Comparison of ENCODE assay signal across 14 cellular contexts in the genomic region with DNA sequence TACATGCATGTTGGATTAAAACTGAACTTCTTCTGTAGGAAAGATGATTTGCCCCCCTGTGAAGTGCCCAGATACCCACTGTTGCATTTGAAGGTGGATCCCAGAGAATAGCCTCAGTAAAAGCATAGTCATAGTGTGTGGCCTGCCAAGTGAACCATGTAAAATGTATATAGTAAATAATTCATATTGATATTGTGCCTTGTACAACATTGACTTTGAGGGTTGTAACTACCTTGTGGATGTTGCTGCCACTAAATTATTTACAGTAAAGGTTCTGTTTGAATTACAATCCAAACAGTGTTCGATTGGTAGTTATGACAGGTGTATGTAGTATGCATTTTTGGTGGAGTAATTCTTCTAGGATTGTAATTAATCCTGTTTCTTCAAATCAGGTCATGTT. TPM values are rescaled to one million over a fixed set of nuclear protein-coding genes. Genes with fewer than 3 reads are reported as not detected.
DNase-seq lines count a peak whose midpoint lies in the region; ATAC-seq, FAIRE-seq and TF ChIP-seq lines count a peak whose summit lies in the region.
"Had no signal": no experiment of that assay in that cellular context is flagged by ENCODE, and none has a peak within 500 bp of the region (broad histone marks: within the 10 kb centered on the region; RNA-seq: fewer than 3 reads in every experiment).

No MANE protein-coding gene starts in this region.

- no peak for TF ChIP-seq CTCF in natural killer cell (IDR thresholded peaks at IDR 0.05)
- TF ChIP-seq CTCF in SU-DHL-6 (IDR thresholded peaks at IDR 0.05; ENCODE audit: insufficient read depth, low read length, poor library complexity, severe bottlenecking): no peak
- no peak for TF ChIP-seq CTCF in HepG2 (CRISPR knock-in tag; IDR thresholded peaks at IDR 0.05)

- no peak for TF ChIP-seq POLR2A in HepG2 (IDR thresholded peaks at IDR 0.05; ENCODE audit: insufficient read depth in 1 of 2, low read depth in 2 of 2, low read length in 2 of 2)

- H2AFZ ChIP-seq in SU-DHL-6 (ENCODE audit: low read depth, low read length, severe bottlenecking) (no peak overlapping the region), HepG2 (ENCODE audit: low read length) (no peak overlapping the region)

- no peak overlapping the region for H3K4me3 ChIP-seq in SU-DHL-6 (ENCODE audit: insufficient read depth, low read length, poor library complexity, severe bottlenecking)
- no peak overlapping the region for H3K4me3 ChIP-seq in HepG2 (replicated peaks in 1 of 3; ENCODE audit: insufficient read depth in 1 of 3, low read depth in 2 of 3, low read length in 3 of 3)
- H3K4me3 ChIP-seq: Peyer's patch had no signal

- no TSS peak for BruUV-seq in HepG2 (replicated peaks; lab: Mats Ljungman, UMichigan)

- no peak for TF ChIP-seq RAD21 in HepG2 (CRISPR knock-in tag; IDR thresholded peaks at IDR 0.05)

- H3K27me3 Mint-ChIP-seq in natural killer cell (ENCODE audit: low read depth in 2 of 2) (peaks cover 0 to 5% of the 10 kb centered on the region in 2 donors), immature natural killer cell (ENCODE audit: low read depth in 3 of 3) (peaks cover 18 to 28% (median 21%) of the 10 kb centered on the region in 3 donors)
- no peaks in the 10 kb centered on the region for H3K27me3 Mint-ChIP-seq in natural killer cell treated with Interleukin-12 subunit alpha and Interleukin-12 subunit beta and Interleukin-15 and Interleukin-18, amount 100 ng/mL, for 72 hours
- H3K27me3 Mint-ChIP-seq: dendritic cell treated with granulocyte-macrophage colony-stimulating factor and Interleukin-4, amounts not matched to agents 40 ng/mL and 50 ng/mL, for 4 days had no signal

- H3F3A ChIP-seq in SU-DHL-6 (ENCODE audit: insufficient read depth): peaks cover 45% of the 10 kb centered on the region

- H3K27ac Mint-ChIP-seq in natural killer cell (peak overlapping the region; percentile 89 to 95), immature natural killer cell (peak overlapping the region; percentile 52 to 98 (median 84))
- peak overlapping the region in 1 of 2 donors; percentile 57 for H3K27ac Mint-ChIP-seq in natural killer cell treated with Interleukin-12 subunit alpha and Interleukin-12 subunit beta and Interleukin-15 and Interleukin-18, amount 100 ng/mL, for 72 hours
- H3K27ac Mint-ChIP-seq: dendritic cell treated with granulocyte-macrophage colony-stimulating factor and Interleukin-4, amounts not matched to agents 40 ng/mL and 50 ng/mL, for 4 days had no signal

- H3K36me3 Mint-ChIP-seq in natural killer cell: no peaks in the 10 kb centered on the region
- no peaks in the 10 kb centered on the region for H3K36me3 Mint-ChIP-seq in natural killer cell treated with Interleukin-12 subunit alpha and Interleukin-12 subunit beta and Interleukin-15 and Interleukin-18, amount 100 ng/mL, for 72 hours
- H3K36me3 Mint-ChIP-seq in immature natural killer cell: peaks cover 6 to 7% (median 6%) of the 10 kb centered on the region in 3 donors

- in situ Hi-C loops in HepG2 (cut with HindIII; ENCODE audit: extremely low pct_ligation_motif_present, low pct_unique_long_range_greater_than_20kb): no loop called here

- peaks cover 61 to 70% of the 10 kb centered on the region in 2 donors for H3K4me1 Mint-ChIP-seq in natural killer cell
- H3K4me1 Mint-ChIP-seq in natural killer cell treated with Interleukin-12 subunit alpha and Interleukin-12 subunit beta and Interleukin-15 and Interleukin-18, amount 100 ng/mL, for 72 hours (ENCODE audit: low read depth in 2 of 2): peaks cover 58 to 65% of the 10 kb centered on the region in 2 donors
- H3K4me1 Mint-ChIP-seq in immature natural killer cell: peaks cover 82 to 85% of the 10 kb centered on the region in 2 donors

- no peak for FAIRE-seq in HepG2 (lab: Jason Lieb, UNC)

- H3K9me3 ChIP-seq in SU-DHL-6 (ENCODE audit: insufficient read depth, low read length) (no peaks in the 10 kb centered on the region), HepG2 (ENCODE audit: low read length) (no peaks in the 10 kb centered on the region)
- H3K9me3 ChIP-seq: Peyer's patch had no signal

- WGBS in HepG2 (ENCODE audit: low lambda C conversion rate): 92% methylated on average over 1 of the region's 1 CpG

- H3K4me1 ChIP-seq in HepG2 (ENCODE audit: insufficient read depth, low read length): peaks cover 17% of the 10 kb centered on the region

- H3K4me3 Mint-ChIP-seq in natural killer cell (peak overlapping the region; percentile 38), immature natural killer cell (peak overlapping the region in 4 of 5 donors; percentile 9 to 52 (median 24))
- H3K4me3 Mint-ChIP-seq in natural killer cell treated with Interleukin-12 subunit alpha and Interleukin-12 subunit beta and Interleukin-15 and Interleukin-18, amount 100 ng/mL, for 72 hours: no peak overlapping the region
- H3K4me3 Mint-ChIP-seq: dendritic cell treated with granulocyte-macrophage colony-stimulating factor and Interleukin-4, amounts not matched to agents 40 ng/mL and 50 ng/mL, for 4 days had no signal

- no peak for ATAC-seq in natural killer cell
- no peak for ATAC-seq in natural killer cell treated with Interleukin-12 subunit alpha and Interleukin-12 subunit beta and Interleukin-15 and Interleukin-18, amount 100 ng/mL, for 72 hours
- no peak for ATAC-seq in HepG2
- ATAC-seq in HG02678 (IDR thresholded peaks at IDR 0.05; ENCODE audit: unreplicated experiment): no peak

- POLR2A ChIA-PET in HepG2 (lab: Yijun Ruan, JAX): no interaction called here

- CTCF ChIA-PET in HepG2 (lab: Yijun Ruan, JAX; ENCODE audit: low intra/inter-chr PET ratio, low total read pairs): no interaction called here

- H3K27me3 ChIP-seq in SU-DHL-6 (ENCODE audit: low read length): no peaks in the 10 kb centered on the region
- no peaks in the 10 kb centered on the region for H3K27me3 ChIP-seq in HepG2 (ENCODE audit: control insufficient read depth in 1 of 2, insufficient read depth in 2 of 2, low read length in 2 of 2)
- H3K27me3 ChIP-seq: Peyer's patch had no signal

- H3K4me2 ChIP-seq in SU-DHL-6 (ENCODE audit: low read depth, low read length, poor library complexity, severe bottlenecking): peak overlapping the region; percentile 64
- no peak overlapping the region for H3K4me2 ChIP-seq in HepG2 (ENCODE audit: low read depth, low read length)

- H3K36me3 ChIP-seq in SU-DHL-6 (ENCODE audit: low read length) (0 out of 2 replicates have a peak, but pooled peaks cover 6% of the 10 kb centered on the region), HepG2 (replicated peaks in 1 of 2; ENCODE audit: control insufficient read depth in 1 of 2, insufficient read depth in 2 of 2, low read length in 2 of 2) (no peaks in the 10 kb centered on the region; a peak in 1 of 5 replicates)
- H3K36me3 ChIP-seq: Peyer's patch had no signal

- H3K9me3 Mint-ChIP-seq in natural killer cell (no peaks in the 10 kb centered on the region), immature natural killer cell (no peaks in the 10 kb centered on the region)
- H3K9me3 Mint-ChIP-seq in natural killer cell treated with Interleukin-12 subunit alpha and Interleukin-12 subunit beta and Interleukin-15 and Interleukin-18, amount 100 ng/mL, for 72 hours: no peaks in the 10 kb centered on the region
- H3K9me3 Mint-ChIP-seq: dendritic cell treated with granulocyte-macrophage colony-stimulating factor and Interleukin-4, amounts not matched to agents 40 ng/mL and 50 ng/mL, for 4 days had no signal

- intact Hi-C loops in natural killer cell (cut with micrococcal nuclease): no loop called here
- intact Hi-C loops in HepG2 (cut with micrococcal nuclease; ENCODE audit: unreplicated experiment): no loop called here

- H4K20me1 ChIP-seq in SU-DHL-6 (ENCODE audit: low read depth, low read length): peaks cover 35% of the 10 kb centered on the region; the same call in 1 of the 2 replicates
- no peaks in the 10 kb centered on the region for H4K20me1 ChIP-seq in HepG2 (ENCODE audit: insufficient read depth, low read length)

- H3K9ac ChIP-seq in SU-DHL-6 (ENCODE audit: low read length): peak overlapping the region; percentile 1; the same call in 1 of the 2 replicates
- no peak overlapping the region for H3K9ac ChIP-seq in HepG2 (ENCODE audit: insufficient read depth, low read depth, low read length)

- peaks cover 96% of the 10 kb centered on the region for H3K79me2 ChIP-seq in SU-DHL-6 (ENCODE audit: insufficient read depth, low read length)
- no peaks in the 10 kb centered on the region for H3K79me2 ChIP-seq in HepG2 (ENCODE audit: insufficient read depth, low read length)

- no peak for TF ChIP-seq EP300 in HepG2 (IDR thresholded peaks at IDR 0.05; ENCODE audit: low read depth in 2 of 2, low read length in 2 of 2)
- TF ChIP-seq EP300 in HepG2 (CRISPR knock-in tag; IDR thresholded peaks at IDR 0.05; ENCODE audit: borderline replicate concordance): no peak

- H3K9me2 ChIP-seq in SU-DHL-6 (replicated peaks; ENCODE audit: insufficient read depth, low read length): no peaks in the 10 kb centered on the region

- H3K27ac ChIP-seq in SU-DHL-6 (ENCODE audit: low read depth, low read length) (peak overlapping the region; percentile 72; the same call in 1 of the 2 replicates), HepG2 (ENCODE audit: extremely low read length, insufficient read depth, low read length) (no peak overlapping the region)

- no peak for DNase-seq in natural killer cell
- DNase-seq in natural killer cell treated with Interleukin-12 subunit alpha and Interleukin-12 subunit beta and Interleukin-15 and Interleukin-18, amount 100 ng/mL, for 72 hours (ENCODE audit: low spot score): no peak
- no peak for DNase-seq in immature natural killer cell
- no peak for DNase-seq in HepG2 (ENCODE audit: low spot score)
- no peak for DNase-seq in NCI-H510A treated with DMSO at 0.1 percent for 48 hours (lab: John Stamatoyannopoulos, UW)
- no peak for DNase-seq in activated CD4-positive, alpha-beta T cell treated with anti-CD3 and anti-CD28 coated beads, Interleukin-2, amount 50 U/mL, for 4 hours
- DNase-seq: AML-193; midbrain; NCI-H345; Peyer's patch; stimulated activated CD4-positive, alpha-beta T cell treated with anti-CD3 and anti-CD28 coated beads, Interleukin-2, amount 100 ng/mL, for 24 hours had no signal

RNA-seq across cellular contexts. Expression of a gene that starts 19.2 kb away (rescaled TPM):
- total RNA-seq in natural killer cell: 100 to 1,000 TPM in 1 of 3 donors, 10 to 100 TPM in 2; 67.8 to 105 (median 71.1) TPM
- 10 to 100 TPM; 35.8 to 42.3 TPM for total RNA-seq in natural killer cell treated with Interleukin-12 subunit alpha and Interleukin-12 subunit beta and Interleukin-15 and Interleukin-18, amount 100 ng/mL, for 72 hours
- polyA plus RNA-seq in immature natural killer cell: 10 to 100 TPM in 2 of 3 donors, 1 to 10 TPM in 1; 9.3 to 32.4 (median 20.6) TPM
- 2.4 and 4.5 TPM in 2 replicates for total RNA-seq in HepG2 (2016; rRNA removed; fragmentation: Illumina TruSeq; extraction: Trizol)
- 1.2 and 1.4 TPM in 2 replicates for total RNA-seq in HepG2 (2016; cell fraction: cytosol; rRNA removed; fragmentation: Illumina TruSeq; extraction: Trizol; ENCODE audit: low read depth)
- 2.7 and 4.5 TPM in 2 replicates for total RNA-seq in HepG2 (2016; cell fraction: insoluble cytoplasmic fraction; rRNA removed; fragmentation: Illumina TruSeq; extraction: Trizol)
- total RNA-seq in HepG2 (2016; cell fraction: membrane; rRNA removed; fragmentation: Illumina TruSeq; extraction: Trizol): 1.1 and 2.7 TPM in 2 replicates
- total RNA-seq in HepG2 (2016; cell fraction: nucleus; rRNA removed; fragmentation: Illumina TruSeq; extraction: Trizol): 10.8 and 10.9 TPM in 2 replicates
- 2.2 and 2.8 TPM in 2 replicates for polyA plus RNA-seq in HepG2 (2011; rRNA removed)
- polyA plus RNA-seq in HepG2 (2011; cell fraction: cytosol; rRNA removed): 1.3 and 2.2 TPM in 2 replicates
- polyA plus RNA-seq in HepG2 (2011; cell fraction: nucleus; rRNA removed): 4.1 and 4.5 TPM in 2 replicates
- 2.3 and 5.2 TPM in 2 replicates for polyA plus RNA-seq in HepG2 (2012)
- 0.16 and 0.25 TPM in 2 replicates for polyA plus RNA-seq in HepG2 (2016; cell fraction: cytosol; fragmentation: Illumina TruSeq; extraction: Trizol; ENCODE audit: low read depth)
- 1.7 and 2.1 TPM in 2 replicates for polyA plus RNA-seq in HepG2 (2016; cell fraction: insoluble cytoplasmic fraction; fragmentation: Illumina TruSeq; extraction: Trizol; ENCODE audit: low read depth)
- 0.18 and 0.30 TPM in 2 replicates for polyA plus RNA-seq in HepG2 (2016; cell fraction: membrane; fragmentation: Illumina TruSeq; extraction: Trizol; ENCODE audit: low read depth)
- 6.6 and 8.4 TPM in 2 replicates for polyA plus RNA-seq in HepG2 (2016; cell fraction: nucleus; fragmentation: Illumina TruSeq; extraction: Trizol; ENCODE audit: insufficient read depth, low read depth)
- polyA minus RNA-seq in HepG2 (2011; rRNA and poly(A)+ RNA removed; ENCODE audit: low replicate concordance): 5.2 and 8.7 TPM in 2 replicates
- polyA minus RNA-seq in HepG2 (2011; cell fraction: cytosol; rRNA and poly(A)+ RNA removed): 3.6 and 7.2 TPM in 2 replicates
- polyA minus RNA-seq in HepG2 (2011; cell fraction: nucleus; rRNA and poly(A)+ RNA removed): 10.8 and 14.8 TPM in 2 replicates
